ENCODE assay signal across 8 cellular contexts in genomic region chr13:28138012-28138755, GRCh38. TPM values are rescaled to one million over a fixed set of nuclear protein-coding genes. Genes with fewer than 3 reads are reported as not detected.
DNase-seq lines count a peak whose midpoint lies in the region; TF ChIP-seq lines count a peak whose summit lies in the region.

TSS of gene PAN3 (plus strand) at chr13:28138545. CDS start at chr13:28138658, 113 bp downstream.

- H3K4me3 ChIP-seq in GM23248 (peak within 1 kb of the TSS; percentile 87), LNCaP clone FGC (ENCODE audit: low read depth, low read length) (peak within 1 kb of the TSS; percentile 80), foreskin fibroblast (ENCODE audit: low read depth in 1 of 2, low read length in 2 of 2) (peak within 1 kb of the TSS; percentile 94 to 98), neural progenitor cell (peak within 1 kb of the TSS; percentile 90)

- peaks cover 27% of the 10 kb centered on the region for H3K4me1 Mint-ChIP-seq in neural progenitor cell

- no peaks in the 10 kb centered on the region for H3K9me2 ChIP-seq in GM23248 (ENCODE audit: insufficient read depth)

- H3K79me2 ChIP-seq in GM23248 (ENCODE audit: insufficient read depth) (peaks cover 60% of the 10 kb centered on the region), neural progenitor cell (ENCODE audit: low read depth) (peaks cover 66% of the 10 kb centered on the region)

- H3K9me3 ChIP-seq in GM23248 (ENCODE audit: low read depth) (no peaks in the 10 kb centered on the region), neural progenitor cell (ENCODE audit: low read depth) (no peaks in the 10 kb centered on the region)

- peak within 1 kb of the TSS; percentile 96 for H3K4me3 Mint-ChIP-seq in neural progenitor cell

- no peaks in the 10 kb centered on the region for H3K36me3 Mint-ChIP-seq in neural progenitor cell

- H3K9ac ChIP-seq in GM23248 (peak within 1 kb of the TSS; percentile 96), neural progenitor cell (peak within 1 kb of the TSS; percentile 79)

- 1% methylated on average over 36 to 84 of the region's 84 CpGs for WGBS in GM23248 (ENCODE audit: low coverage in 1 of 2, low lambda C conversion rate in 2 of 2, missing lambda C conversion rate in 2 of 2), 2 experiments

- H3F3A ChIP-seq in GM23248 (ENCODE audit: insufficient read depth) (peaks cover 16% of the 10 kb centered on the region), neural progenitor cell (ENCODE audit: low read depth) (peaks cover 34% of the 10 kb centered on the region)

- peaks cover 2% of the 10 kb centered on the region for H3K27me3 Mint-ChIP-seq in neural progenitor cell (ENCODE audit: insufficient read depth, low read depth)

- in situ Hi-C loops in GM23248 (cut with MboI): no loop called here

- H3K36me3 ChIP-seq in GM23248 (ENCODE audit: low read depth) (no peaks in the 10 kb centered on the region), neural progenitor cell (no peaks in the 10 kb centered on the region)

- H2AFZ ChIP-seq in GM23248 (peak within 1 kb of the TSS; percentile 90), neural progenitor cell (replicated peaks) (peak within 1 kb of the TSS; percentile 92)

- peak within 1 kb of the TSS; percentile 95 for H3K27ac Mint-ChIP-seq in neural progenitor cell

- H4K20me1 ChIP-seq in GM23248 (ENCODE audit: insufficient read depth) (0 out of 2 replicates have a peak, but pooled peaks cover 3% of the 10 kb centered on the region), neural progenitor cell (ENCODE audit: low read depth) (peaks cover 34% of the 10 kb centered on the region)

- H3K27me3 ChIP-seq in GM23248 (replicated peaks; ENCODE audit: insufficient read depth) (no peaks in the 10 kb centered on the region), neural progenitor cell (no peaks in the 10 kb centered on the region)

- peaks cover 30% of the 10 kb centered on the region for H3K4me1 ChIP-seq in GM23248 (ENCODE audit: insufficient read depth)
- H3K4me1 ChIP-seq in neural progenitor cell: peaks cover 21% of the 10 kb centered on the region

- H3K27ac ChIP-seq in GM23248: peak within 1 kb of the TSS; percentile 84
- peak within 1 kb of the TSS; percentile 95 for H3K27ac ChIP-seq in neural progenitor cell

- H3K9me3 Mint-ChIP-seq in neural progenitor cell: no peaks in the 10 kb centered on the region

- TF ChIP-seq CTCF in LNCaP clone FGC (IDR thresholded peaks at IDR 0.05; ENCODE audit: control insufficient read depth, extremely low read depth, insufficient read depth) (0 out of 2 replicates have a peak, but pooled peaks have one; percentile 22), foreskin fibroblast (IDR thresholded peaks at IDR 0.05; ENCODE audit: low read depth, low read length) (peak; percentile 10), neural progenitor cell (IDR thresholded peaks at IDR 0.05) (peak; percentile 14)

- H3K4me2 ChIP-seq in GM23248 (ENCODE audit: unreplicated experiment) (peak within 1 kb of the TSS; percentile 95), neural progenitor cell (peak within 1 kb of the TSS; percentile 94)

- peak; percentile 91 for DNase-seq in EL
- peak; percentile 96 for DNase-seq in GM23248
- DNase-seq in LNCaP clone FGC (ENCODE audit: low read depth): peak; percentile 58
- DNase-seq in SIG-M5 treated with dmso at 0.1 percent for 504 hours (lab: John Stamatoyannopoulos, UW; ENCODE audit: unreplicated experiment): peak; percentile 86
- DNase-seq in activated gamma-delta T cell treated with Interleukin-2 at 50 U/mL for 16 hours: peak; percentile 91
- peak; percentile 89 to 97 for DNase-seq in foreskin fibroblast
- DNase-seq in neural progenitor cell (ENCODE audit: low spot score): peak; percentile 94
- peak; percentile 78 for DNase-seq in stromal cell of bone marrow (ENCODE audit: low read depth)

RNA-seq across cellular contexts. Expression of gene PAN3, which starts in this region (rescaled TPM):
- 16.7 and 17.3 TPM in 2 replicates for total RNA-seq in GM23248 (2014; rRNA removed; shearing (Covaris generic))
- 14.7 and 16.7 TPM in 2 replicates for polyA plus RNA-seq in GM23248 (2016; fragmentation: Nextera tagmentation; extraction: Ambion mirVana)
- total RNA-seq in neural progenitor cell (ENCODE audit: low replicate concordance): 46.1 and 50.1 TPM in 2 replicates

Comparison
In these comparisons a context has a peak if more than half of its experiments do, and no peak if none do; other contexts are left out.
1. Peak in every context shown above with its lines: DNase-seq, H3K4me3 ChIP-seq and H3K27ac ChIP-seq.